In genomic region chr6:85006362-85006761, GRCh38 we compare ENCODE assay signal across 13 cellular contexts.
"Had no signal": no experiment of that assay in that cellular context is flagged by ENCODE, and none has a peak within 500 bp of the region (broad histone marks: within the 10 kb centered on the region; RNA-seq: fewer than 3 reads in every experiment).

No MANE protein-coding gene starts in this region.

- H3K4me1 Mint-ChIP-seq: natural killer cell had no signal

- H3K4me3 Mint-ChIP-seq: natural killer cell had no signal

- H3K27ac Mint-ChIP-seq: activated naive CD4-positive, alpha-beta T cell treated with anti-CD3 and anti-CD28 coated beads, Interleukin-2, amount 50 U/mL, for 72 hours; natural killer cell had no signal

- H3K4me3 ChIP-seq: hepatocyte, psoas muscle, uterus had no signal

- H3K36me3 Mint-ChIP-seq: activated naive CD4-positive, alpha-beta T cell treated with anti-CD3 and anti-CD28 coated beads, Interleukin-2, amount 50 U/mL, for 72 hours; natural killer cell had no signal

- ATAC-seq: activated naive CD4-positive, alpha-beta T cell treated with anti-CD3 and anti-CD28 coated beads, Interleukin-2, amount 50 U/mL, for 72 hours; natural killer cell; psoas muscle; sciatic nerve had no signal

- H3K9me3 ChIP-seq: psoas muscle, uterus had no signal

- H3K36me3 ChIP-seq: brain microvascular endothelial cell, uterus had no signal

- DNase-seq: activated CD4-positive, alpha-beta T cell treated with anti-CD3 and anti-CD28 coated beads, Interleukin-2, amount 50 U/mL, for 4 hours; activated CD4-positive, CD25-positive, alpha-beta regulatory T cell treated with anti-CD3 and anti-CD28 coated beads, Interleukin-2, amount 50 U/mL, for 72 hours; activated effector memory CD4-positive, alpha-beta T cell treated with Interleukin-2 at 50 U/mL for 16 hours; activated T-cell treated with anti-CD3 and anti-CD28 coated beads, Interleukin-2, amount 50 U/mL, for 1 hour; amniotic stem cell; brain microvascular endothelial cell; natural killer cell; psoas muscle; stimulated activated CD4-positive, alpha-beta T cell treated with anti-CD3 and anti-CD28 coated beads, Interleukin-4, amount 100 ng/mL, for 4 hours; uterus had no signal

- H3K27me3 ChIP-seq: brain microvascular endothelial cell, hepatocyte, uterus had no signal
